Comparison of ENCODE assay signal across 1 cellular context in genomic region chr20:4936851-4937412, GRCh38.
TF ChIP-seq lines count a peak whose summit lies in the region.

No MANE protein-coding gene starts in this region.

TF ChIP-seq in IMR-90, 13 proteins besides CTCF, POLR2A, EP300 and RAD21 (continued from another document):
- no peak for TF ChIP-seq SMC3 (IDR thresholded peaks at IDR 0.05; ENCODE audit: low read depth, low read length)
- TF ChIP-seq NFE2L2 (IDR thresholded peaks at IDR 0.05; ENCODE audit: low read depth, low read length), result no peak
- TF ChIP-seq MAZ (IDR thresholded peaks at IDR 0.05; ENCODE audit: borderline replicate concordance, low read depth, low read length), result no peak
- no peak for TF ChIP-seq ELK1 (IDR thresholded peaks at IDR 0.05; ENCODE audit: borderline replicate concordance, low read depth, low read length)
- no peak for TF ChIP-seq CHD1 (IDR thresholded peaks at IDR 0.05; ENCODE audit: low read depth, low read length)
- no peak for TF ChIP-seq RFX5 (IDR thresholded peaks at IDR 0.05; ENCODE audit: low read depth, low read length)
- no peak for TF ChIP-seq RCOR1 (IDR thresholded peaks at IDR 0.05; ENCODE audit: insufficient replicate concordance, low read length)
- TF ChIP-seq CEBPB (IDR thresholded peaks at IDR 0.05; ENCODE audit: low read depth, low read length), result no peak
- no peak for TF ChIP-seq MXI1 (IDR thresholded peaks at IDR 0.05; ENCODE audit: borderline replicate concordance, low read depth, low read length)
